ENCODE assay signal across 8 cellular contexts in genomic region chr1:241985787-241986186, GRCh38. TPM values are rescaled to one million over a fixed set of nuclear protein-coding genes. Genes with fewer than 3 reads are reported as not detected.
DNase-seq lines count a peak whose midpoint lies in the region; ATAC-seq and TF ChIP-seq lines count a peak whose summit lies in the region.

No MANE protein-coding gene starts in this region.

- H3K27me3 ChIP-seq in GM23248 (replicated peaks; ENCODE audit: insufficient read depth) (no peaks in the 10 kb centered on the region), NT2/D1 (ENCODE audit: insufficient read depth, insufficient read length) (no peaks in the 10 kb centered on the region)

- intact Hi-C loops in activated CD4-positive, alpha-beta T cell treated with anti-CD3 and anti-CD28 coated beads, Interleukin-2, amount 10 ng/mL, durations not matched to agents 24 days and 14 days (cut with micrococcal nuclease): loop anchor here (1.0 kb wide), 1 partner anchor 454 kb away; no protein-coding TSS in a partner anchor
- intact Hi-C loops in lower leg skin (cut with DNase I; ENCODE audit: low total_unique reads): no loop called here

- peaks cover 3% of the 10 kb centered on the region; the same call in 1 of the 2 replicates for H3F3A ChIP-seq in GM23248 (ENCODE audit: insufficient read depth)

- no peak for TF ChIP-seq CTCF in lower leg skin (IDR thresholded peaks at IDR 0.05)

- H3K9ac ChIP-seq in GM23248 (no peak overlapping the region), NT2/D1 (ENCODE audit: insufficient read length, low read depth) (no peak overlapping the region)

- WGBS in GM23248 (ENCODE audit: low coverage in 1 of 2, low lambda C conversion rate in 2 of 2, missing lambda C conversion rate in 2 of 2), 2 experiments: 52 to 55% methylated on average over 10 of the region's 10 CpGs
- 77 to 78% methylated on average over 10 of the region's 10 CpGs for WGBS in lower leg skin, 2 donors

- H3K9me3 Mint-ChIP-seq in activated CD4-positive, alpha-beta T cell treated with anti-CD3 and anti-CD28 coated beads, Interleukin-2, amount 10 ng/mL, durations not matched to agents 24 days and 14 days: no peaks in the 10 kb centered on the region

- peak; percentile 61 for DNase-seq in activated CD4-positive, alpha-beta T cell treated with anti-CD3 and anti-CD28 coated beads, Interleukin-2, amount 10 ng/mL, durations not matched to agents 24 days and 14 days
- DNase-seq in activated CD4-positive, alpha-beta T cell treated with anti-CD3 and anti-CD28 coated beads for 4 hours: no peak
- DNase-seq in GM23248: peak; percentile 73
- peak; percentile 59 for DNase-seq in NT2/D1 (ENCODE audit: low read depth, low spot score)
- peak; percentile 51 for DNase-seq in ecto neural progenitor cell (ENCODE audit: low spot score)
- peak; percentile 55 for DNase-seq in renal cortical epithelial cell (ENCODE audit: low read depth)
- DNase-seq in lower leg skin (ENCODE audit: low spot score in 2 of 2): no peak

- no peaks in the 10 kb centered on the region for H3K27me3 Mint-ChIP-seq in activated CD4-positive, alpha-beta T cell treated with anti-CD3 and anti-CD28 coated beads, Interleukin-2, amount 10 ng/mL, durations not matched to agents 24 days and 14 days

- H3K4me3 Mint-ChIP-seq in activated CD4-positive, alpha-beta T cell treated with anti-CD3 and anti-CD28 coated beads, Interleukin-2, amount 10 ng/mL, durations not matched to agents 24 days and 14 days: no peak overlapping the region

- TF ChIP-seq POLR2A in lower leg skin (IDR thresholded peaks at IDR 0.05): no peak

- H3K79me2 ChIP-seq in GM23248 (ENCODE audit: insufficient read depth): no peaks in the 10 kb centered on the region

- H3K27ac Mint-ChIP-seq in activated CD4-positive, alpha-beta T cell treated with anti-CD3 and anti-CD28 coated beads, Interleukin-2, amount 10 ng/mL, durations not matched to agents 24 days and 14 days: no peak overlapping the region

- H3K9me2 ChIP-seq in GM23248 (ENCODE audit: insufficient read depth): no peaks in the 10 kb centered on the region

- H3K9me3 ChIP-seq in GM23248 (ENCODE audit: low read depth) (no peaks in the 10 kb centered on the region), NT2/D1 (ENCODE audit: insufficient read depth, low read length) (no peaks in the 10 kb centered on the region)

- H3K4me1 Mint-ChIP-seq in activated CD4-positive, alpha-beta T cell treated with anti-CD3 and anti-CD28 coated beads, Interleukin-2, amount 10 ng/mL, durations not matched to agents 24 days and 14 days: no peaks in the 10 kb centered on the region

- no peak overlapping the region for H2AFZ ChIP-seq in GM23248

- H3K36me3 Mint-ChIP-seq in activated CD4-positive, alpha-beta T cell treated with anti-CD3 and anti-CD28 coated beads, Interleukin-2, amount 10 ng/mL, durations not matched to agents 24 days and 14 days (ENCODE audit: low read depth): no peaks in the 10 kb centered on the region

- no peak overlapping the region for H3K4me3 ChIP-seq in GM23248
- no peak overlapping the region for H3K4me3 ChIP-seq in NT2/D1 (ENCODE audit: insufficient read length, low read depth)
- H3K4me3 ChIP-seq in lower leg skin (ENCODE audit: low read depth, poor library complexity, severe bottlenecking): no peak overlapping the region

- H3K36me3 ChIP-seq in GM23248 (ENCODE audit: low read depth) (no peaks in the 10 kb centered on the region), NT2/D1 (ENCODE audit: insufficient read depth, insufficient read length, low read length) (no peaks in the 10 kb centered on the region)

- peaks cover 4% of the 10 kb centered on the region; the same call in 1 of the 2 replicates for H3K4me1 ChIP-seq in GM23248 (ENCODE audit: insufficient read depth)
- H3K4me1 ChIP-seq in NT2/D1 (ENCODE audit: insufficient read depth, insufficient read length): no peaks in the 10 kb centered on the region

- no peak overlapping the region for H3K27ac ChIP-seq in GM23248

- no peak overlapping the region for H3K4me2 ChIP-seq in GM23248 (ENCODE audit: unreplicated experiment)

- no peaks in the 10 kb centered on the region for H4K20me1 ChIP-seq in GM23248 (ENCODE audit: insufficient read depth)

- in situ Hi-C loops in GM23248 (cut with MboI): loop anchor here (25.0 kb wide), 1 partner anchor 373 kb away; no protein-coding TSS in a partner anchor

- no peak for ATAC-seq in GM21528 (IDR thresholded peaks at IDR 0.05; ENCODE audit: low FRiP score, unreplicated experiment)

RNA-seq across cellular contexts. Expression of gene MAP1LC3C, which starts 13.1 kb away (rescaled TPM):
- total RNA-seq in activated CD4-positive, alpha-beta T cell treated with anti-CD3 and anti-CD28 coated beads, Interleukin-2, amount 10 ng/mL, durations not matched to agents 24 days and 14 days: not detected in 2 replicates
- not detected in 2 replicates for total RNA-seq in GM23248 (2014; rRNA removed; shearing (Covaris generic))
- 0.36 TPM in 1 of 2 replicates, not detected in the other for polyA plus RNA-seq in GM23248 (2016; fragmentation: Nextera tagmentation; extraction: Ambion mirVana)
- 1.2 and 1.7 TPM in 2 replicates for total RNA-seq in renal cortical epithelial cell
- 1 to 10 TPM; 2.7 to 7.4 (median 5.0) TPM for total RNA-seq in lower leg skin

RNA-seq across cellular contexts. Expression of gene BECN2, which starts 28.2 kb away (rescaled TPM):
- not detected in 2 replicates for total RNA-seq in activated CD4-positive, alpha-beta T cell treated with anti-CD3 and anti-CD28 coated beads, Interleukin-2, amount 10 ng/mL, durations not matched to agents 24 days and 14 days
- total RNA-seq in GM23248 (2014; rRNA removed; shearing (Covaris generic)): not detected in 2 replicates
- not detected in 2 replicates for polyA plus RNA-seq in GM23248 (2016; fragmentation: Nextera tagmentation; extraction: Ambion mirVana)
- total RNA-seq in renal cortical epithelial cell (not detected in 2 replicates), lower leg skin (not detected)

Comparison
In these comparisons a context has a peak if more than half of its experiments do, and no peak if none do; other contexts are left out.
1. DNase-seq: peak in activated CD4-positive, alpha-beta T cell treated with anti-CD3 and anti-CD28 coated beads, Interleukin-2, amount 10 ng/mL, durations not matched to agents 24 days and 14 days (single experiment), GM23248 (single experiment), NT2/D1 (single experiment), ecto neural progenitor cell (single experiment) and renal cortical epithelial cell (single experiment); none in activated CD4-positive, alpha-beta T cell treated with anti-CD3 and anti-CD28 coated beads for 4 hours (0 of 2) and lower leg skin (0 of 2).